ENCODE assay signal across 9 cellular contexts in the genomic region with DNA sequence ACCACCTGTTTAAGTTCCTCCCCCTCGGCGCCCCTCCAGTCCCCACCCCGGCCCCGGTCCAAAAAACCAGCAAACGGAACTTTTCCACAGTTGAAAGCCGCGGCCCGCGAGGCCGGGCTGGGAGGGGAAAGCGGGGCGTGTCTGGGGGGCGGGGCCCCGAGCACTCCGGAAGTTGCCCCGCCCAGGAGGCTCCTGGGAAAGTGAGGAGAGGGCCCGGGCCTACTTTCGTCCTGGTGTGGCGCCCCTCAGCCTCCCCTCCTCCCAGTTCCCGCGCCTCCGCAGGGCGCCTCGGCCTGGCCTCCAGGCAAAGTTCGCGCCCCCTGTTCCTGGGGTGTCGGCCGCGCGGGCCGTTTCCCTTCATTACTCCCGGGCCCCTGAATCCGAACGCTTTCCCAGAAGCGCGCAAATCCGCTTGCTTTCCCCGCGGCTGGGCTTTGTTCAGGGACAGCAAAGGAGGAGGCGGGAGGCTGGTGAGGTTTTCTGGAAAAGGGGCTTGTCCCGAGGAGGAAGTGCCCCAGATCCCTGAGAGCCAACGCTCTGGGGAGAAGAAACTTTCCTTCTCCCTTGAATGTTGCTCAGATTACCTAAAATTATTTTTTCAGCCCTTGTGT. TPM values are rescaled to one million over a fixed set of nuclear protein-coding genes. Genes with fewer than 3 reads are reported as not detected.
DNase-seq lines count a peak whose midpoint lies in the region; ATAC-seq, FAIRE-seq and TF ChIP-seq lines count a peak whose summit lies in the region.
"Had no signal": no experiment of that assay in that cellular context is flagged by ENCODE, and none has a peak within 500 bp of the region (broad histone marks: within the 10 kb centered on the region; RNA-seq: fewer than 3 reads in every experiment).

No MANE protein-coding gene starts in this region.

- WGBS in right cardiac atrium = 2% methylated on average over 42 of the region's 42 CpGs

- peak overlapping the region; percentile 19 for H3K4me3 Mint-ChIP-seq in activated CD8-positive, alpha-beta T cell treated with anti-CD3 and anti-CD28 coated beads for 36 hours

- H3K4me3 ChIP-seq in right cardiac atrium (ENCODE audit: low read length) (peak overlapping the region; percentile 48), rectal smooth muscle tissue (ENCODE audit: low read length) (peak overlapping the region; percentile 22)

- H3K27ac ChIP-seq in right cardiac atrium (ENCODE audit: low read length) (no peak overlapping the region), rectal smooth muscle tissue (ENCODE audit: low read depth, low read length) (no peak overlapping the region)

- no peaks in the 10 kb centered on the region for H3K27me3 ChIP-seq in right cardiac atrium (ENCODE audit: control insufficient read depth, insufficient read depth)
- H3K27me3 ChIP-seq in rectal smooth muscle tissue (ENCODE audit: control insufficient read depth, insufficient read depth, low read length) = peaks cover 67% of the 10 kb centered on the region

- no peaks in the 10 kb centered on the region for H3K9me3 ChIP-seq in right cardiac atrium (ENCODE audit: control insufficient read depth, low read length)

- intact Hi-C loops in activated CD8-positive, alpha-beta T cell treated with anti-CD3 and anti-CD28 coated beads for 36 hours (cut with micrococcal nuclease) = loop anchor here (2.0 to 10.0 kb wide), 2 partner anchors 77 to 127 kb away; a partner anchor contains a TSS
- intact Hi-C loops in right cardiac atrium (cut with DNase I) = no loop called here

- no peak overlapping the region for H3K9ac ChIP-seq in rectal smooth muscle tissue (ENCODE audit: low read length)

- H3K27me3 Mint-ChIP-seq in activated CD8-positive, alpha-beta T cell treated with anti-CD3 and anti-CD28 coated beads for 36 hours = peaks cover 70% of the 10 kb centered on the region

- FAIRE-seq in H54 (lab: Jason Lieb, UNC) = no peak

- H3K36me3 ChIP-seq in rectal smooth muscle tissue (ENCODE audit: control insufficient read depth, insufficient read depth, low read length) = no peaks in the 10 kb centered on the region

- peaks cover 3% of the 10 kb centered on the region for H3K36me3 Mint-ChIP-seq in activated CD8-positive, alpha-beta T cell treated with anti-CD3 and anti-CD28 coated beads for 36 hours (ENCODE audit: low read depth)

- TF ChIP-seq CTCF in GM10266 (IDR thresholded peaks at IDR 0.05; ENCODE audit: control insufficient read depth, insufficient read depth, low read depth, missing control alignments) = no peak
- no peak for TF ChIP-seq CTCF in activated CD8-positive, alpha-beta T cell treated with anti-CD3 and anti-CD28 coated beads for 36 hours (IDR thresholded peaks at IDR 0.05)

- H3K4me1 Mint-ChIP-seq in activated CD8-positive, alpha-beta T cell treated with anti-CD3 and anti-CD28 coated beads for 36 hours (ENCODE audit: low read depth) = peaks cover 13% of the 10 kb centered on the region

- H3K27ac Mint-ChIP-seq in activated CD8-positive, alpha-beta T cell treated with anti-CD3 and anti-CD28 coated beads for 36 hours = no peak overlapping the region

- POLR2A ChIA-PET in activated CD8-positive, alpha-beta T cell treated with anti-CD3 and anti-CD28 coated beads for 36 hours (lab: Charles Lee) = no interaction called here

- no peak for ATAC-seq in activated CD8-positive, alpha-beta T cell treated with anti-CD3 and anti-CD28 coated beads for 36 hours
- ATAC-seq in right cardiac atrium = peak; percentile 41 to 47

- no peak for TF ChIP-seq POLR2A in H54 (IDR thresholded peaks at IDR 0.05; ENCODE audit: low read depth, low read length)

- CTCF ChIA-PET in activated CD8-positive, alpha-beta T cell treated with anti-CD3 and anti-CD28 coated beads for 36 hours (lab: Charles Lee) = no interaction called here

- H3K4me1 ChIP-seq in right cardiac atrium (ENCODE audit: control insufficient read depth, insufficient read depth, low read length) (peaks cover 3% of the 10 kb centered on the region), rectal smooth muscle tissue (ENCODE audit: control insufficient read depth, insufficient read depth, low read length) (no peaks in the 10 kb centered on the region)

- no peaks in the 10 kb centered on the region for H3K9me3 Mint-ChIP-seq in activated CD8-positive, alpha-beta T cell treated with anti-CD3 and anti-CD28 coated beads for 36 hours

- DNase-seq in GM10266 (ENCODE audit: extremely low spot score) (peak; percentile 57), right cardiac atrium (peak in 1 of 3 donors; percentile 21), AG08396 (ENCODE audit: low spot score) (no peak), H54 (ENCODE audit: insufficient read length, low spot score) (no peak), SW 1271 (lab: John Stamatoyannopoulos, UW) (no peak), activated gamma-delta T cell (lab: John Stamatoyannopoulos, UW) (no peak)
- DNase-seq in activated CD8-positive, alpha-beta T cell treated with anti-CD3 and anti-CD28 coated beads for 36 hours = no peak

RNA-seq across cellular contexts. Expression of a gene that starts 4.4 kb away (rescaled TPM):
- not detected for total RNA-seq in activated CD8-positive, alpha-beta T cell treated with anti-CD3 and anti-CD28 coated beads for 36 hours
- total RNA-seq in right cardiac atrium = not detected
- polyA plus RNA-seq in right cardiac atrium = not detected
- total RNA-seq: NCI-H460 had no signal
